In the genomic region with DNA sequence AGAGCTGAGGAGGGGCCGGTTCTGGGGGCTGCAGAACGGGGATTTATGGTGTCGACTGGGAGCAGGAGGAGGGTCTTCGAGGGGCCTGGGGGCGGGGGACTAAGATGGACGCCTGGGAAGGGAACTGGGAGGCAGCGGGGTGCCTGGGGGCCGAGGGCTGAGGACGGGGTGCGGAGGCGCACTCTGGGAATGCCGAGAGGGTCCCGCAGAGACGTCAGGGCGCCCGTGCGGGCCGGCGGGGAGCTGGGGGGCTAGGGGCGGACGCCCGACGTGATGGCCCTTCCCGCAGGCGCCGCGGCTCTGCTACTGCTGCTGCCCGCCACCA, we compare ENCODE assay signal across 8 cellular contexts. TPM values are rescaled to one million over a fixed set of nuclear protein-coding genes. Genes with fewer than 3 reads are reported as not detected.
DNase-seq lines count a peak whose midpoint lies in the region; ATAC-seq and TF ChIP-seq lines count a peak whose summit lies in the region.

No MANE protein-coding gene starts in this region.

- H3F3A ChIP-seq in SU-DHL-6 (ENCODE audit: insufficient read depth): peaks cover 16% of the 10 kb centered on the region

- H3K36me3 ChIP-seq in SU-DHL-6 (ENCODE audit: low read length): no peaks in the 10 kb centered on the region

- intact Hi-C loops in sciatic nerve (cut with DNase I): loop anchor here (10.0 kb wide), 2 partner anchors 97 to 187 kb away; partner anchors contain the start of genes ARL2 and PPP2R5B

- H3K27ac ChIP-seq in SU-DHL-6 (ENCODE audit: low read depth, low read length): peak overlapping the region; percentile 88

- TF ChIP-seq CTCF in GM20000 (IDR thresholded peaks at IDR 0.05; ENCODE audit: extremely low read depth, missing control alignments) (no peak), SU-DHL-6 (IDR thresholded peaks at IDR 0.05; ENCODE audit: insufficient read depth, low read length, poor library complexity, severe bottlenecking) (no peak), fibroblast of the aortic adventitia (IDR thresholded peaks at IDR 0.05; ENCODE audit: insufficient read depth, low read length) (no peak)

- H3K4me2 ChIP-seq in SU-DHL-6 (ENCODE audit: low read depth, low read length, poor library complexity, severe bottlenecking): peak overlapping the region; percentile 94

- DNase-seq in GM20000 (ENCODE audit: low spot score): peak; percentile 51
- DNase-seq in fibroblast of the aortic adventitia (ENCODE audit: low read depth): no peak
- DNase-seq in sciatic nerve (ENCODE audit: low spot score): peak; percentile 77
- DNase-seq in DMS153 (lab: John Stamatoyannopoulos, UW): no peak

- H3K79me2 ChIP-seq in SU-DHL-6 (ENCODE audit: insufficient read depth, low read length): peaks cover 5% of the 10 kb centered on the region

- H4K20me1 ChIP-seq in SU-DHL-6 (ENCODE audit: low read depth, low read length): no peaks in the 10 kb centered on the region

- peak overlapping the region; percentile 91 for H3K9ac ChIP-seq in SU-DHL-6 (ENCODE audit: low read length)

- H3K27me3 ChIP-seq in SU-DHL-6 (ENCODE audit: low read length): no peaks in the 10 kb centered on the region

- H2AFZ ChIP-seq in SU-DHL-6 (ENCODE audit: low read depth, low read length, severe bottlenecking): no peak overlapping the region

- no peaks in the 10 kb centered on the region for H3K9me3 ChIP-seq in SU-DHL-6 (ENCODE audit: insufficient read depth, low read length)

- no peaks in the 10 kb centered on the region for H3K9me2 ChIP-seq in SU-DHL-6 (replicated peaks; ENCODE audit: insufficient read depth, low read length)

- H3K4me3 ChIP-seq in SU-DHL-6 (ENCODE audit: insufficient read depth, low read length, poor library complexity, severe bottlenecking) (peak overlapping the region; percentile 90), fibroblast of the aortic adventitia (ENCODE audit: low read depth, low read length) (peak overlapping the region; percentile 66)

- no peak for ATAC-seq in sciatic nerve
- ATAC-seq in HG03354 (IDR thresholded peaks at IDR 0.05; ENCODE audit: poor library complexity, severe bottlenecking, unreplicated experiment): no peak
- ATAC-seq in GM19467 (IDR thresholded peaks at IDR 0.05; ENCODE audit: unreplicated experiment): no peak
- ATAC-seq in HG02870 (IDR thresholded peaks at IDR 0.05; ENCODE audit: unreplicated experiment): no peak

RNA-seq across cellular contexts. Expression of gene TM7SF2, which starts 0.5 kb away (rescaled TPM):
- total RNA-seq in fibroblast of the aortic adventitia (ENCODE audit: low replicate concordance) (9.2 and 10.0 TPM in 2 replicates), sciatic nerve (18.2 TPM)

RNA-seq across cellular contexts. Expression of gene ZNHIT2, which starts 5.3 kb away (rescaled TPM):
- total RNA-seq in fibroblast of the aortic adventitia (ENCODE audit: low replicate concordance): 9.9 and 30.4 TPM in 2 replicates
- 6.8 TPM for total RNA-seq in sciatic nerve

RNA-seq across cellular contexts. Expression of gene FAU, which starts 9.7 kb away (rescaled TPM):
- 239 and 640 TPM in 2 replicates for total RNA-seq in fibroblast of the aortic adventitia (ENCODE audit: low replicate concordance)
- total RNA-seq in sciatic nerve: 722 TPM

RNA-seq across cellular contexts. Expression of gene MRPL49, which starts 9.9 kb away (rescaled TPM):
- total RNA-seq in fibroblast of the aortic adventitia (ENCODE audit: low replicate concordance): 24.2 and 34.7 TPM in 2 replicates
- total RNA-seq in sciatic nerve: 32.1 TPM

RNA-seq across cellular contexts. Expression of gene VPS51, which starts 16.2 kb away (rescaled TPM):
- total RNA-seq in fibroblast of the aortic adventitia (ENCODE audit: low replicate concordance) (211 and 336 TPM in 2 replicates), sciatic nerve (115 TPM)

Comparison
In these comparisons a context has a peak if more than half of its experiments do, and no peak if none do; other contexts are left out.
1. DNase-seq: peak in GM20000 (single experiment) and sciatic nerve (single experiment); none in fibroblast of the aortic adventitia (single experiment) and DMS153 (single experiment).